ENCODE assay signal across 23 cellular contexts in the genomic region with DNA sequence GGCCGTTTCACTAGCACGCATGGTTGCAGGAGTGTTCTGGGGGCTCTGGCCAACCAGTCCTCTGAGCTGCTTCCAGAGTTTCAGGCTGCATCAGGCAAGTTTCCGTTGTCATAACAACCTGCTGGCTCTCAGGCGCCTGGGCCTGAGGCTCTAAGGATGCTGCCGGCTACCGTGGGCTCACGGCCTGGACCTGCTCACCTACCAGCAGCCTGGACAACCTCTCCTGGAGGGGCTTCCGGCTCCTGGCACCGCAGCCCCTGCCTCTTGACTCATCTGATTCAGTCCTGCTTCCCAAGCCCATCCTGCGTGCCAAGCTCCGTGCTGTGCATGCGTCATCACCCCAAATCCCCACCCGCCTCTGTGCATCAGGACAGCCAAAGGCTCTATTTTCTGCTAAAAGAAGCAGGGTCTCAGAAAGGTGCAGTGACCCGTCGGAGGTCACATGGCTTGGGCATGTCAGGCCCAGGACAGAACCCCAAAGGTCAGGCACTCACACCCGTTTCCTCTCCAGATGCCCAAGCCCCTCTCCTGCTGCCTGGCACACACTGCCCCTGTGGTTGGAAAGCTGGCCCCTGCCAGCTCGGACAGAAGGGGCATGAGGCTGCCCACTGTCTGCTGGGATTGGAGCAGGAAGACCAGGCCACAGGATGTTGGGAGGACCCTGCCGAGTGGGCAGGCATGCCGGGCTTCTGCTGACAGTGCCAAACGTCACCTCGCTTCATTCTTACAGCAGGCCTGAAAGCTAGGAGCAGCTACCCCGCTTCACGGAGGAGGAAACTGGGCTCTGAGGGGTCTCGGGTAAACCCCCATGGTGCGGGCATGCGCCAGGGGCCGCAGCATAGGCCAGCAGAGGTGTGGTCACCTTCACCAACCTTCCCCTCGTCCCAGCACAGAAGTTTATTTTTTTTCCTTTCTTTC. TPM values are rescaled to one million over a fixed set of nuclear protein-coding genes. Genes with fewer than 3 reads are reported as not detected.
A peak's percentile ranks its signal among the peaks of the same experiment; 100 is the strongest.
DNase-seq lines count a peak whose midpoint lies in the region; ATAC-seq, FAIRE-seq and TF ChIP-seq lines count a peak whose summit lies in the region.
"Had no signal": no experiment of that assay in that cellular context is flagged by ENCODE, and none has a peak within 500 bp of the region (broad histone marks: within the 10 kb centered on the region; RNA-seq: fewer than 3 reads in every experiment).

No MANE protein-coding gene starts in this region.

- WGBS in H1 (ENCODE audit: extremely low coverage in 1 of 2, insufficient coverage in 1 of 2, insufficient read length in 1 of 2, insufficient replicate concordance in 2 of 2, low coverage in 1 of 2, low lambda C conversion rate in 2 of 2, missing lambda C conversion rate in 1 of 2), 2 experiments, result 83% methylated on average over 28 of the region's 28 CpGs; no CpG with 5 or more reads in 1 of the 2 experiments

- H3K27ac Mint-ChIP-seq in activated CD8-positive, alpha-beta T cell treated with anti-CD3 and anti-CD28 coated beads for 36 hours, result no peak overlapping the region
- H3K27ac Mint-ChIP-seq: activated CD4-positive, alpha-beta memory T cell treated with anti-CD3 and anti-CD28 coated beads for 36 hours; stimulated activated memory B cell treated with anti-CD40 and anti-IgM and Interleukin-4, amounts not matched to agents 10 μg/mL and 1 μg/mL and 100 μg/mL, for 72 hours had no signal

- H2BK20ac ChIP-seq in H1 (ENCODE audit: low read length), result no peak overlapping the region

- CTCF ChIA-PET in H1 (lab: Charles Lee; ENCODE audit: partially characterized antibody), result interaction anchor here (1.0 to 1.7 kb wide), 2 partner anchors 57 to 73 kb away, joined by 3 to 5 read pairs; no protein-coding TSS in a partner anchor
- CTCF ChIA-PET in activated CD8-positive, alpha-beta T cell treated with anti-CD3 and anti-CD28 coated beads for 36 hours (lab: Charles Lee), result no interaction called here

- peak overlapping the region; percentile 49 for H4K91ac ChIP-seq in H1 (replicated peaks; ENCODE audit: insufficient read length, low read length)

- TF ChIP-seq CTCF in right atrium auricular region (IDR thresholded peaks at IDR 0.05) (no peak), H1 (IDR thresholded peaks at IDR 0.05; ENCODE audit: control extremely low read depth in 1 of 3, insufficient read depth in 1 of 3, low read depth in 1 of 3, low read length in 3 of 3) (no peak), foreskin fibroblast (IDR thresholded peaks at IDR 0.05; ENCODE audit: low read depth, low read length) (no peak), omental fat pad (IDR thresholded peaks at IDR 0.05) (no peak)
- TF ChIP-seq CTCF in activated CD8-positive, alpha-beta T cell treated with anti-CD3 and anti-CD28 coated beads for 36 hours (IDR thresholded peaks at IDR 0.05), result no peak

- no peak for TF ChIP-seq RAD21 in H1 (IDR thresholded peaks at IDR 0.05 in 1 of 2, conservative IDR thresholded peaks at IDR 0.05 in 1 of 2; ENCODE audit: low read depth in 2 of 2, low read length in 2 of 2)

- H3K14ac ChIP-seq in H1 (ENCODE audit: insufficient read length), result no peak overlapping the region

- H3K4me3 ChIP-seq in right atrium auricular region (no peak overlapping the region), H1 (ENCODE audit: extremely low read depth in 1 of 4, insufficient read depth in 2 of 4, low read depth in 3 of 4, low read length in 4 of 4) (no peak overlapping the region), foreskin fibroblast (ENCODE audit: low read depth in 1 of 2, low read length in 2 of 2) (no peak overlapping the region)
- H3K4me3 ChIP-seq: cardiac muscle cell, pancreas, thoracic aorta had no signal

- no peak overlapping the region for H2BK120ac ChIP-seq in H1 (replicated peaks; ENCODE audit: low read depth, low read length)

- POLR2A ChIA-PET in H1 (lab: Charles Lee; ENCODE audit: partially characterized antibody), result no interaction called here
- POLR2A ChIA-PET in activated CD8-positive, alpha-beta T cell treated with anti-CD3 and anti-CD28 coated beads for 36 hours (lab: Charles Lee), result no interaction called here

- H3K27me3 Mint-ChIP-seq in activated CD8-positive, alpha-beta T cell treated with anti-CD3 and anti-CD28 coated beads for 36 hours, result no peaks in the 10 kb centered on the region
- H3K27me3 Mint-ChIP-seq: activated CD4-positive, alpha-beta memory T cell treated with anti-CD3 and anti-CD28 coated beads for 36 hours had no signal

- no peak overlapping the region for H2AK5ac ChIP-seq in H1 (ENCODE audit: low read depth, low read length)

- H3K4me2 ChIP-seq in H1 (ENCODE audit: insufficient read depth in 1 of 2, low read depth in 2 of 2, low read length in 2 of 2), result no peak overlapping the region

- peaks cover 2% of the 10 kb centered on the region; the same call in 1 of the 2 replicates for H3K23me2 ChIP-seq in H1 (ENCODE audit: low read depth, low read length)

- no peak overlapping the region for H3K4ac ChIP-seq in H1 (replicated peaks; ENCODE audit: insufficient read length, low read depth, low read length)

- peaks cover 2% of the 10 kb centered on the region for H3K4me1 Mint-ChIP-seq in activated CD8-positive, alpha-beta T cell treated with anti-CD3 and anti-CD28 coated beads for 36 hours (ENCODE audit: low read depth)
- H3K4me1 Mint-ChIP-seq: naive B cell; stimulated activated memory B cell treated with anti-CD40 and anti-IgM and Interleukin-4, amounts not matched to agents 10 μg/mL and 1 μg/mL and 100 μg/mL, for 72 hours had no signal

- no peak overlapping the region for H3K18ac ChIP-seq in H1 (ENCODE audit: extremely low read depth, low read length)

- TF ChIP-seq POLR2A in H1 (IDR thresholded peaks at IDR 0.05; ENCODE audit: control extremely low read depth in 1 of 2, low read depth in 2 of 2, low read length in 2 of 2), result no peak

- no peaks in the 10 kb centered on the region for H3K9me3 ChIP-seq in right atrium auricular region
- H3K9me3 ChIP-seq in H1 (ENCODE audit: insufficient read depth in 2 of 2, low read depth in 1 of 2, low read length in 1 of 2), result no peaks in the 10 kb centered on the region
- H3K9me3 ChIP-seq: pancreas had no signal

- no peak for FAIRE-seq in H1 (lab: Jason Lieb, UNC)
- FAIRE-seq: HTR-8/SVneo, pancreas had no signal

- no peak overlapping the region for H3K4me3 Mint-ChIP-seq in activated CD8-positive, alpha-beta T cell treated with anti-CD3 and anti-CD28 coated beads for 36 hours
- H3K4me3 Mint-ChIP-seq: activated CD4-positive, alpha-beta memory T cell treated with anti-CD3 and anti-CD28 coated beads for 36 hours; naive B cell; stimulated activated memory B cell treated with anti-CD40 and anti-IgM and Interleukin-4, amounts not matched to agents 10 μg/mL and 1 μg/mL and 100 μg/mL, for 72 hours had no signal

- no peaks in the 10 kb centered on the region for H3K27me3 ChIP-seq in right atrium auricular region
- H3K27me3 ChIP-seq in H1 (replicated peaks in 1 of 4; ENCODE audit: control insufficient read depth in 3 of 4, extremely low read depth in 1 of 4, insufficient read depth in 3 of 4, low read length in 3 of 4), result peaks cover 10 to 16% (median 13%) of the 10 kb centered on the region in 4 experiments
- H3K27me3 ChIP-seq: pancreas had no signal

- no peak for ATAC-seq in Right ventricle myocardium inferior
- no peak for ATAC-seq in activated CD8-positive, alpha-beta T cell treated with anti-CD3 and anti-CD28 coated beads for 36 hours
- ATAC-seq in omental fat pad (ENCODE audit: low FRiP score), result no peak
- ATAC-seq: pancreas; stimulated activated memory B cell treated with anti-CD40 and anti-IgM and Interleukin-4, amounts not matched to agents 10 μg/mL and 1 μg/mL and 100 μg/mL, for 72 hours had no signal

- H2AFZ ChIP-seq in H1 (ENCODE audit: low read length), result no peak overlapping the region

- H3K79me1 ChIP-seq in H1 (ENCODE audit: low read depth, low read length), result no peaks in the 10 kb centered on the region

- intact Hi-C loops in Right ventricle myocardium inferior (cut with DNase I), result no loop called here
- intact Hi-C loops in activated CD8-positive, alpha-beta T cell treated with anti-CD3 and anti-CD28 coated beads for 36 hours (cut with micrococcal nuclease), result no loop called here

- H3K4me1 ChIP-seq in right atrium auricular region (peaks cover 0 to 4% of the 10 kb centered on the region in 2 donors), H1 (replicated peaks in 1 of 4; ENCODE audit: control insufficient read depth in 3 of 4, insufficient read depth in 4 of 4, low read length in 3 of 4) (peaks cover 0 to 4% (median 0%) of the 10 kb centered on the region in 4 experiments; a peak in 2 of 7 replicates)

- no peak overlapping the region for H3K27ac ChIP-seq in right atrium auricular region
- H3K27ac ChIP-seq in H1 (ENCODE audit: low read depth, low read length), result no peak overlapping the region
- H3K27ac ChIP-seq: C4-2B, cardiac muscle cell, epithelial cell of prostate, pancreas, thoracic aorta had no signal

- no peak overlapping the region for H4K5ac ChIP-seq in H1 (ENCODE audit: insufficient read length, low read depth, low read length)

- H3K79me2 ChIP-seq in H1 (ENCODE audit: control insufficient read depth in 1 of 2, insufficient read depth in 2 of 2, low read length in 2 of 2), result no peaks in the 10 kb centered on the region

- no peak overlapping the region for H3K56ac ChIP-seq in H1 (replicated peaks; ENCODE audit: insufficient read length, low read depth, low read length)

- H4K8ac ChIP-seq in H1 (ENCODE audit: extremely low read depth, insufficient read depth, low read length), result peak overlapping the region; percentile 17; the same call in 1 of the 2 replicates

- H3K36me3 ChIP-seq in right atrium auricular region (no peaks in the 10 kb centered on the region), H1 (ENCODE audit: control insufficient read depth in 2 of 4, insufficient read depth in 4 of 4, low read length in 3 of 4) (no peaks in the 10 kb centered on the region)
- H3K36me3 ChIP-seq: cardiac muscle cell, pancreas, thoracic aorta had no signal

- no peaks in the 10 kb centered on the region for H3K9me3 Mint-ChIP-seq in activated CD8-positive, alpha-beta T cell treated with anti-CD3 and anti-CD28 coated beads for 36 hours

- no peak overlapping the region for H3K23ac ChIP-seq in H1 (ENCODE audit: insufficient read length)

- H3K9ac ChIP-seq in H1 (replicated peaks in 1 of 4; ENCODE audit: extremely low read depth in 1 of 4, low read depth in 3 of 4, low read length in 3 of 4), result no peak overlapping the region

- no peak overlapping the region for H2BK15ac ChIP-seq in H1 (ENCODE audit: low read length)

- TF ChIP-seq EP300 in H1 (IDR thresholded peaks at IDR 0.05; ENCODE audit: borderline replicate concordance in 1 of 2, low read depth in 2 of 2, low read length in 2 of 2), result no peak

- no peak overlapping the region for H2BK12ac ChIP-seq in H1 (ENCODE audit: low read depth, low read length)

- no peak overlapping the region for H2BK5ac ChIP-seq in H1 (ENCODE audit: low read depth, low read length)

- H4K20me1 ChIP-seq in H1 (replicated peaks in 1 of 2; ENCODE audit: control insufficient read depth in 1 of 2, insufficient read depth in 2 of 2, low read length in 2 of 2), result no peaks in the 10 kb centered on the region

- DNase-seq in Right ventricle myocardium inferior (ENCODE audit: missing footprints), result peak; percentile 71
- DNase-seq in right atrium auricular region (ENCODE audit: low spot score), result no peak
- no peak for DNase-seq in H1 (ENCODE audit: low read depth in 1 of 2, low spot score in 2 of 2)
- peak; percentile 43 for DNase-seq in left kidney (ENCODE audit: low read depth, low spot score)
- DNase-seq in superior temporal gyrus (ENCODE audit: extremely low spot score), result peak; percentile 15
- DNase-seq in foreskin fibroblast, result no peak
- no peak for DNase-seq in activated CD8-positive, alpha-beta T cell treated with anti-CD3 and anti-CD28 coated beads for 36 hours
- no peak for DNase-seq in omental fat pad (ENCODE audit: low spot score)
- DNase-seq: activated CD4-positive, alpha-beta memory T cell treated with anti-CD3 and anti-CD28 coated beads for 36 hours; Karpas-422; mesendoderm; naive B cell; NCI-H1694 treated with DMSO at 0.1 percent for 48 hours; NCI-H69; T-helper 9 cell had no signal

- H3K36me3 Mint-ChIP-seq in activated CD8-positive, alpha-beta T cell treated with anti-CD3 and anti-CD28 coated beads for 36 hours (ENCODE audit: low read depth), result no peaks in the 10 kb centered on the region
- H3K36me3 Mint-ChIP-seq: activated CD4-positive, alpha-beta memory T cell treated with anti-CD3 and anti-CD28 coated beads for 36 hours; naive B cell; stimulated activated memory B cell treated with anti-CD40 and anti-IgM and Interleukin-4, amounts not matched to agents 10 μg/mL and 1 μg/mL and 100 μg/mL, for 72 hours had no signal

RNA-seq across cellular contexts. Expression of a gene that starts 5.7 kb away (rescaled TPM):
- total RNA-seq in Right ventricle myocardium inferior (0.68 TPM), right atrium auricular region (1 to 10 TPM in 1 of 2 donors, under 1 TPM in 1; 0.93 to 5.7 TPM), omental fat pad (1 to 10 TPM; 1.0 to 8.6 (median 1.6) TPM)
- 2.1 and 3.0 TPM in 2 replicates for total RNA-seq in H1 (2021; fragmentation: NEBNext Ultra II Directional; extraction: Animal tissue kit (Norgen Biotek cat#: 25700))
- 2.9 and 3.7 TPM in 2 replicates for polyA plus RNA-seq in H1 (2011; rRNA removed)
- 2.7 TPM for polyA plus RNA-seq in H1 (2011; cell fraction: cytosol; rRNA removed)
- polyA plus RNA-seq in H1 (2011; cell fraction: nucleus; rRNA removed), result 5.0 TPM
- 2.0 to 3.5 TPM (median 2.7 TPM) in 4 replicates for polyA plus RNA-seq in H1 (2012, experiment 1 of 2)
- 1.5 TPM for polyA plus RNA-seq in H1 (2012, experiment 2 of 2)
- 1.6 TPM for polyA plus RNA-seq in H1 (2013, experiment 1 of 2)
- 1.8 TPM for polyA plus RNA-seq in H1 (2013, experiment 2 of 2)
- 1.0 and 1.7 TPM in 2 replicates for polyA minus RNA-seq in H1 (2011; rRNA and poly(A)+ RNA removed)
- 1.4 TPM for polyA minus RNA-seq in H1 (2011; cell fraction: cytosol; rRNA and poly(A)+ RNA removed)
- polyA minus RNA-seq in H1 (2011; cell fraction: nucleus; rRNA and poly(A)+ RNA removed), result 1.9 TPM
- 1 to 10 TPM; 5.5 to 6.0 TPM for total RNA-seq in activated CD8-positive, alpha-beta T cell treated with anti-CD3 and anti-CD28 coated beads for 36 hours
- total RNA-seq: cardiac muscle cell, fibroblast of villous mesenchyme had no signal
- polyA plus RNA-seq: cardiac muscle cell had no signal

Comparison
In these comparisons a context has a peak if more than half of its experiments do, and no peak if none do; other contexts are left out.
1. DNase-seq: peak in Right ventricle myocardium inferior (single experiment), left kidney (single experiment) and superior temporal gyrus (single experiment); none in right atrium auricular region (single experiment), H1 (0 of 2), foreskin fibroblast (0 of 2), activated CD8-positive, alpha-beta T cell treated with anti-CD3 and anti-CD28 coated beads for 36 hours (single experiment) and omental fat pad (single experiment).